8 cellular contexts compared by ENCODE assay signal in genomic region chr6:37083243-37084138, GRCh38.
DNase-seq lines count a peak whose midpoint lies in the region; ATAC-seq, FAIRE-seq and TF ChIP-seq lines count a peak whose summit lies in the region.

No MANE protein-coding gene starts in this region.

- no peaks in the 10 kb centered on the region for H3K79me2 ChIP-seq in astrocyte (ENCODE audit: insufficient read depth, low read length)
- H3K79me2 ChIP-seq in Karpas-422 (ENCODE audit: low read length) = no peaks in the 10 kb centered on the region

- H3K27ac ChIP-seq in astrocyte (ENCODE audit: low read depth, low read length) = no peak overlapping the region
- no peak overlapping the region for H3K27ac ChIP-seq in Karpas-422 (ENCODE audit: low read length)

- H3K9ac ChIP-seq in astrocyte (ENCODE audit: low read length) (no peak overlapping the region), Karpas-422 (ENCODE audit: low read length) (no peak overlapping the region)

- peaks cover 2% of the 10 kb centered on the region for H3K9me3 Mint-ChIP-seq in astrocyte (ENCODE audit: unreplicated experiment)
- H3K9me3 Mint-ChIP-seq in type B pancreatic cell = peaks cover 4% of the 10 kb centered on the region
- no peaks in the 10 kb centered on the region for H3K9me3 Mint-ChIP-seq in endothelial cell (ENCODE audit: unreplicated experiment)

- no peaks in the 10 kb centered on the region for H3K9me3 ChIP-seq in astrocyte (ENCODE audit: insufficient read depth, low read depth, low read length)
- H3K9me3 ChIP-seq in Karpas-422 (ENCODE audit: low read length) = no peaks in the 10 kb centered on the region

- no peaks in the 10 kb centered on the region for H4K20me1 ChIP-seq in astrocyte (ENCODE audit: insufficient read depth, low read length)
- no peaks in the 10 kb centered on the region for H4K20me1 ChIP-seq in Karpas-422 (ENCODE audit: insufficient read depth, low read depth, low read length)

- no peak for FAIRE-seq in astrocyte (lab: Jason Lieb, UNC)

- H3K9me2 ChIP-seq in Karpas-422 (replicated peaks; ENCODE audit: insufficient read depth, low read length) = no peaks in the 10 kb centered on the region

- H3K4me2 ChIP-seq in astrocyte (ENCODE audit: low read length) (no peak overlapping the region), Karpas-422 (ENCODE audit: low read depth, low read length, poor library complexity, severe bottlenecking) (no peak overlapping the region)

- H3K36me3 ChIP-seq in astrocyte (ENCODE audit: insufficient read depth, low read length) (no peaks in the 10 kb centered on the region), Karpas-422 (ENCODE audit: insufficient read depth, low read length) (no peaks in the 10 kb centered on the region)

- TF ChIP-seq CTCF in astrocyte (IDR thresholded peaks at IDR 0.05; ENCODE audit: insufficient read depth, low read depth, low read length) (no peak), type B pancreatic cell (conservative IDR thresholded peaks at IDR 0.05) (no peak), endothelial cell (IDR thresholded peaks at IDR 0.05; ENCODE audit: unreplicated experiment) (no peak)

- no peaks in the 10 kb centered on the region for H3K27me3 Mint-ChIP-seq in astrocyte (ENCODE audit: low read depth, unreplicated experiment)
- no peaks in the 10 kb centered on the region for H3K27me3 Mint-ChIP-seq in type B pancreatic cell
- H3K27me3 Mint-ChIP-seq in endothelial cell (ENCODE audit: unreplicated experiment) = no peaks in the 10 kb centered on the region

- H3K36me3 Mint-ChIP-seq in astrocyte (ENCODE audit: low read depth, unreplicated experiment) = no peaks in the 10 kb centered on the region
- H3K36me3 Mint-ChIP-seq in type B pancreatic cell = no peaks in the 10 kb centered on the region
- H3K36me3 Mint-ChIP-seq in endothelial cell (ENCODE audit: low read depth, unreplicated experiment) = no peaks in the 10 kb centered on the region

- H3K27me3 ChIP-seq in astrocyte (ENCODE audit: insufficient read depth, low read length) (no peaks in the 10 kb centered on the region), Karpas-422 (ENCODE audit: low read length) (no peaks in the 10 kb centered on the region)

- H3K4me3 ChIP-seq in astrocyte (ENCODE audit: insufficient read depth, low read depth, low read length) (no peak overlapping the region), Karpas-422 (ENCODE audit: low read length) (no peak overlapping the region)

- ATAC-seq in left lobe of liver (peak; percentile 96), HG03469 (IDR thresholded peaks at IDR 0.05; ENCODE audit: unreplicated experiment) (no peak)

- no peak overlapping the region for H2AFZ ChIP-seq in astrocyte (ENCODE audit: low read depth, low read length)
- H2AFZ ChIP-seq in Karpas-422 (ENCODE audit: low read length) = no peak overlapping the region

- H3K4me3 Mint-ChIP-seq in astrocyte (ENCODE audit: unreplicated experiment) = no peak overlapping the region
- H3K4me3 Mint-ChIP-seq in type B pancreatic cell = peak overlapping the region; percentile 26
- H3K4me3 Mint-ChIP-seq in endothelial cell (ENCODE audit: unreplicated experiment) = no peak overlapping the region

- DNase-seq in NCI-H146 (lab: John Stamatoyannopoulos, UW) = peak; percentile 23
- no peak for DNase-seq in NCI-H146 treated with DMSO at 0.1 percent for 48 hours (lab: John Stamatoyannopoulos, UW; ENCODE audit: unreplicated experiment)
- DNase-seq in astrocyte (ENCODE audit: low read depth) = peak; percentile 48
- DNase-seq in left lobe of liver (ENCODE audit: low spot score) = peak; percentile 96
- DNase-seq in type B pancreatic cell (ENCODE audit: extremely low spot score, unreplicated experiment) = no peak
- DNase-seq in Karpas-422 = no peak
- no peak for DNase-seq in endothelial cell (ENCODE audit: low spot score)

- H3K4me1 ChIP-seq in astrocyte (ENCODE audit: insufficient read depth, low read length) = peaks cover 1% of the 10 kb centered on the region
- no peaks in the 10 kb centered on the region for H3K4me1 ChIP-seq in Karpas-422 (ENCODE audit: low read length)

- H3K27ac Mint-ChIP-seq in astrocyte (ENCODE audit: unreplicated experiment) = peak overlapping the region; percentile 41
- peak overlapping the region; percentile 73 for H3K27ac Mint-ChIP-seq in type B pancreatic cell
- no peak overlapping the region for H3K27ac Mint-ChIP-seq in endothelial cell (ENCODE audit: unreplicated experiment)

- H3K4me1 Mint-ChIP-seq in astrocyte (ENCODE audit: low read depth, unreplicated experiment) (peaks cover 10% of the 10 kb centered on the region), type B pancreatic cell (ENCODE audit: unreplicated experiment) (peaks cover 38% of the 10 kb centered on the region), endothelial cell (ENCODE audit: unreplicated experiment) (peaks cover 14% of the 10 kb centered on the region)

Comparison
In these comparisons a context has a peak if more than half of its experiments do, and no peak if none do; other contexts are left out.
1. DNase-seq: peak in NCI-H146 (single experiment), astrocyte (single experiment) and left lobe of liver (single experiment); none in NCI-H146 treated with DMSO at 0.1 percent for 48 hours (single experiment), type B pancreatic cell (single experiment), Karpas-422 (single experiment) and endothelial cell (single experiment).